Comparison of ENCODE assay signal across 18 cellular contexts in the genomic region with DNA sequence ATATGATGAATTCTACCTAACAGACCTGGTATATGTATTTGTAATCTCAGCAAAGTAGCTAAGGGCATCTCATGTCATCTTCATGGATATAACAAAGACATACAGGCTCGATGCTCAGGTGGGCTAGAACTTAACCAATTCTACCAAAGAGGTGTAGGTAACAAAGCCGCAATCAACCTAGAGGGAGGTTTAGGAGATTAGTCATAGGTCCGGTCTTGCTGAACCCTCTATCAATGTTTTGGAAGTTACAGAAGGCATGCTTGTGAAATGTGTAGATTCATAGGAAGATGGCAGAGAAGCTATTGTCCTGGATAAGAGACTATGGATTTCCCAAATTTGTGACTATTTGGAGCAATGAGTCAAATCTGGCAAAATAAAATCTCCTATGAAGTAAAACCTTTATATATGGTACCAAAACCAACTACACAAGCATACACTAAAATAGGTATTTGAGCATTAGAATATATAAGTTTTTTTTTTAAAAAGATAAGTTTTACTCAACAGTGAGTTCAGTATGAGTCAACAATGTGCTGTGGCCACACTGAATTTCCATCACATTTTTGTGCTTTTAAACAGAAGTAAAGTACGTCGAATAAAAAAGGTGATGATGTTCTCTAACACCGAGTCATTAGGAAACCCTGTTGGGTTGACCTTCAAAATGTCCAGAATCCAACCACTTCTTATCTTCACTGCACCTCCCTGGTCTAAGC. TPM values are rescaled to one million over a fixed set of nuclear protein-coding genes. Genes with fewer than 3 reads are reported as not detected.
DNase-seq lines count a peak whose midpoint lies in the region; ATAC-seq and TF ChIP-seq lines count a peak whose summit lies in the region.
"Had no signal": no experiment of that assay in that cellular context is flagged by ENCODE, and none has a peak within 500 bp of the region (broad histone marks: within the 10 kb centered on the region; RNA-seq: fewer than 3 reads in every experiment).

No MANE protein-coding gene starts in this region.

- no peak overlapping the region for H2BK15ac ChIP-seq in mesenchymal stem cell (ENCODE audit: low read depth, poor library complexity, severe bottlenecking)

- no peak overlapping the region for H3K14ac ChIP-seq in mesenchymal stem cell (ENCODE audit: low read length in 2 of 2)

- H3K4me2 ChIP-seq in mesenchymal stem cell (ENCODE audit: low read length, poor library complexity, severe bottlenecking) = no peak overlapping the region

- no peak overlapping the region for H2BK120ac ChIP-seq in mesenchymal stem cell (ENCODE audit: low read depth, low read length)

- ATAC-seq in activated naive CD8-positive, alpha-beta T cell treated with anti-CD3 and anti-CD28 coated beads, Interleukin-2, amount 50 U/mL, for 24 hours = peak; percentile 88
- ATAC-seq in HG03565 (IDR thresholded peaks at IDR 0.05; ENCODE audit: unreplicated experiment) (no peak), HG03045 (IDR thresholded peaks at IDR 0.05; ENCODE audit: unreplicated experiment) (no peak), esophagus mucosa (no peak)

- no peak overlapping the region for H3K9ac ChIP-seq in mesenchymal stem cell (ENCODE audit: low read length)

- TF ChIP-seq CTCF in BJ (IDR thresholded peaks at IDR 0.05; ENCODE audit: insufficient read depth, low read depth, low read length) (no peak), sigmoid colon (IDR thresholded peaks at IDR 0.05) (no peak)

- peak overlapping the region; percentile 54 for H3K4me3 Mint-ChIP-seq in activated naive CD8-positive, alpha-beta T cell treated with anti-CD3 and anti-CD28 coated beads, Interleukin-2, amount 50 U/mL, for 24 hours

- no peaks in the 10 kb centered on the region for H3K27me3 Mint-ChIP-seq in activated naive CD8-positive, alpha-beta T cell treated with anti-CD3 and anti-CD28 coated beads, Interleukin-2, amount 50 U/mL, for 24 hours

- CTCF ChIA-PET in BJ (lab: Yijun Ruan, JAX) = interaction anchor here (0.9 to 1.2 kb wide), 2 partner anchors 9 to 22 kb away, joined by 3 to 5 read pairs; no protein-coding TSS in a partner anchor

- no peak overlapping the region for H2BK5ac ChIP-seq in mesenchymal stem cell (ENCODE audit: low read depth, low read length, poor library complexity, severe bottlenecking)

- H2BK12ac ChIP-seq in mesenchymal stem cell (ENCODE audit: low read length in 2 of 2) = no peak overlapping the region

- WGBS in mesenchymal stem cell = 97% methylated on average over 6 of the region's 6 CpGs
- WGBS in sigmoid colon, 2 donors = 90% methylated on average over 6 of the region's 6 CpGs

- no peak overlapping the region for H2AFZ ChIP-seq in mesenchymal stem cell (ENCODE audit: low read depth, low read length)

- H3K27ac ChIP-seq in mesenchymal stem cell (ENCODE audit: low read length, poor library complexity, severe bottlenecking) (no peak overlapping the region), sigmoid colon (no peak overlapping the region)
- H3K27ac ChIP-seq: coronary artery, HL-60, WERI-Rb-1 had no signal

- H3K9me3 Mint-ChIP-seq in activated naive CD8-positive, alpha-beta T cell treated with anti-CD3 and anti-CD28 coated beads, Interleukin-2, amount 50 U/mL, for 24 hours = no peaks in the 10 kb centered on the region

- TF ChIP-seq POLR2A in sigmoid colon (IDR thresholded peaks at IDR 0.05) = no peak

- peaks cover 2% of the 10 kb centered on the region for H3K79me1 ChIP-seq in mesenchymal stem cell (replicated peaks; ENCODE audit: low read length, poor library complexity, severe bottlenecking)

- H3K4me3 ChIP-seq in BJ (ENCODE audit: low read depth, low read length) = no peak overlapping the region
- no peak overlapping the region for H3K4me3 ChIP-seq in mesenchymal stem cell (ENCODE audit: insufficient read depth in 1 of 2, low read depth in 1 of 2, low read length in 2 of 2)
- no peak overlapping the region for H3K4me3 ChIP-seq in sigmoid colon
- H3K4me3 ChIP-seq: coronary artery had no signal

- DNase-seq in BJ (ENCODE audit: low read depth) (peak; percentile 17), HCEC 1CT (peak; percentile 54), mesenchymal stem cell (peak; percentile 27), sigmoid colon (no peak)
- no peak for DNase-seq in activated naive CD8-positive, alpha-beta T cell treated with anti-CD3 and anti-CD28 coated beads, Interleukin-2, amount 50 U/mL, for 24 hours
- DNase-seq: activated gamma-delta T cell treated with Interleukin-2 at 50 U/mL for 16 hours; foreskin melanocyte; GDM1; NCI-H2107; retina; stimulated activated CD4-positive, alpha-beta T cell treated with anti-CD3 and anti-CD28 coated beads, Interleukin-4, amount 100 ng/mL, for 4 hours; WERI-Rb-1 had no signal

- 0 out of 2 replicates have a peak, but pooled peaks cover 2% of the 10 kb centered on the region for H3K36me3 ChIP-seq in BJ (ENCODE audit: control insufficient read depth, insufficient read depth, low read length)
- peaks cover 8 to 52% of the 10 kb centered on the region in 2 experiments for H3K36me3 ChIP-seq in mesenchymal stem cell (ENCODE audit: control insufficient read depth in 1 of 2, insufficient read depth in 2 of 2, low read depth in 1 of 2, low read length in 2 of 2)
- H3K36me3 ChIP-seq in sigmoid colon = peaks cover 0 to 35% (median 7%) of the 10 kb centered on the region in 4 donors
- H3K36me3 ChIP-seq: WERI-Rb-1 had no signal

- no peak overlapping the region for H2AK5ac ChIP-seq in mesenchymal stem cell (ENCODE audit: low read length, severe bottlenecking)

- intact Hi-C loops in sigmoid colon (cut with DNase I) = no loop called here

- no peaks in the 10 kb centered on the region for H3K9me3 ChIP-seq in mesenchymal stem cell (ENCODE audit: control insufficient read depth, low read length)
- no peaks in the 10 kb centered on the region for H3K9me3 ChIP-seq in sigmoid colon

- peaks cover 37% of the 10 kb centered on the region for H3K36me3 Mint-ChIP-seq in activated naive CD8-positive, alpha-beta T cell treated with anti-CD3 and anti-CD28 coated beads, Interleukin-2, amount 50 U/mL, for 24 hours (ENCODE audit: low read depth)

- no peak overlapping the region for H4K8ac ChIP-seq in mesenchymal stem cell (ENCODE audit: low read length)

- H3K27ac Mint-ChIP-seq in activated naive CD8-positive, alpha-beta T cell treated with anti-CD3 and anti-CD28 coated beads, Interleukin-2, amount 50 U/mL, for 24 hours = peak overlapping the region; percentile 95

- TF ChIP-seq EP300 in sigmoid colon (IDR thresholded peaks at IDR 0.05) = no peak

- no peak overlapping the region for H3K18ac ChIP-seq in mesenchymal stem cell (ENCODE audit: low read depth in 1 of 2, low read length in 2 of 2)

- no peak overlapping the region for H3K23ac ChIP-seq in mesenchymal stem cell (ENCODE audit: low read length in 2 of 2)

- H4K91ac ChIP-seq in mesenchymal stem cell (ENCODE audit: low read length) = no peak overlapping the region

- peaks cover 39% of the 10 kb centered on the region for H3K4me1 Mint-ChIP-seq in activated naive CD8-positive, alpha-beta T cell treated with anti-CD3 and anti-CD28 coated beads, Interleukin-2, amount 50 U/mL, for 24 hours

- H3K4ac ChIP-seq in mesenchymal stem cell (ENCODE audit: low read depth in 1 of 2, low read length in 2 of 2) = no peak overlapping the region

- H3K27me3 ChIP-seq in BJ (ENCODE audit: control insufficient read depth, insufficient read depth, low read length) = no peaks in the 10 kb centered on the region
- H3K27me3 ChIP-seq in mesenchymal stem cell (ENCODE audit: control insufficient read depth in 1 of 2, insufficient read depth in 1 of 2, low read length in 2 of 2) = no peaks in the 10 kb centered on the region
- no peaks in the 10 kb centered on the region for H3K27me3 ChIP-seq in sigmoid colon

- POLR2A ChIA-PET in BJ (lab: Charles Lee) = no interaction called here

- H3K4me1 ChIP-seq in mesenchymal stem cell (ENCODE audit: control insufficient read depth, insufficient read depth, low read depth, low read length) = peaks cover 2% of the 10 kb centered on the region
- no peaks in the 10 kb centered on the region for H3K4me1 ChIP-seq in sigmoid colon

RNA-seq across cellular contexts. Expression of a gene that starts 42.7 kb away (rescaled TPM):
- polyA plus RNA-seq in BJ (2011; rRNA removed) = 0.10 TPM in 1 of 2 replicates, not detected in the other
- polyA minus RNA-seq in BJ (2011; rRNA and poly(A)+ RNA removed) = not detected in 2 replicates
- 0.03 TPM for polyA plus RNA-seq in mesenchymal stem cell (2013, experiment 1 of 2)
- polyA plus RNA-seq in mesenchymal stem cell (2013, experiment 2 of 2) = 0.10 TPM
- total RNA-seq in sigmoid colon = under 1 TPM in 2 of 4 donors, not detected in 2; 0.14 to 0.36 TPM
- polyA plus RNA-seq in sigmoid colon = under 1 TPM in 1 of 3 donors, not detected in 2; 0.19 TPM
- 0.12 TPM for total RNA-seq in esophagus mucosa
- total RNA-seq: kidney epithelial cell had no signal

RNA-seq across cellular contexts. Expression of a gene that starts 48.8 kb away (rescaled TPM):
- polyA plus RNA-seq in BJ (2011; rRNA removed) = 20.5 and 36.1 TPM in 2 replicates
- polyA minus RNA-seq in BJ (2011; rRNA and poly(A)+ RNA removed) = 19.1 and 26.6 TPM in 2 replicates
- polyA plus RNA-seq in mesenchymal stem cell (2013, experiment 1 of 2) = 38.0 TPM
- polyA plus RNA-seq in mesenchymal stem cell (2013, experiment 2 of 2) = 39.2 TPM
- 10 to 100 TPM; 22.7 to 42.2 (median 36.6) TPM for total RNA-seq in sigmoid colon
- polyA plus RNA-seq in sigmoid colon = 10 to 100 TPM; 12.0 to 25.4 (median 13.8) TPM
- total RNA-seq in esophagus mucosa = 18.4 TPM

Comparison
In these comparisons a context has a peak if more than half of its experiments do, and no peak if none do; other contexts are left out.
1. DNase-seq: peak in BJ (single experiment), HCEC 1CT (single experiment) and mesenchymal stem cell (single experiment); none in activated naive CD8-positive, alpha-beta T cell treated with anti-CD3 and anti-CD28 coated beads, Interleukin-2, amount 50 U/mL, for 24 hours (single experiment) and sigmoid colon (single experiment).